Comparison of ENCODE assay signal across 1 cellular context in the genomic region with DNA sequence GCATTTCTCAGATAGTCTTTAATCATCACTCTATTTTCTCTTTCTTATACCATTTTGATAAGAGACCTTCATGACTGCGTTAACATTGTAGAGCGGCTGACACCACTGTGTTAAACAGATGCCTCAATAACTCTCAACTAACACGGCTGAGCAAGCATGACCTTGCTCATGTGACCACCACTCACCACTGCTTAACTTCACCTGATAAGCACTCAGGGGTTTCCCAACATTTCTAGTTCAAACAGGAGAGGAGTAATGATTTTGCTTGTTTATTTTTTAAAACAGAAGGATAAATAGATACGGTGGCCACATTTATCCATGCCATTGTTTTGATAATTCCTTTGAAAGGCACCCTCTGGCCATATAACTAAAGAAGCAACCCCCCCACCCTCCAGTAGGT.
TF ChIP-seq lines count a peak whose summit lies in the region.

No MANE protein-coding gene starts in this region.

TF ChIP-seq in HepG2, 621 proteins besides CTCF, POLR2A, EP300 and RAD21:
- TF ChIP-seq ZNF510 (CRISPR knock-in tag; IDR thresholded peaks at IDR 0.05; ENCODE audit: low read depth) = no peak
- TF ChIP-seq, protein P1, sequence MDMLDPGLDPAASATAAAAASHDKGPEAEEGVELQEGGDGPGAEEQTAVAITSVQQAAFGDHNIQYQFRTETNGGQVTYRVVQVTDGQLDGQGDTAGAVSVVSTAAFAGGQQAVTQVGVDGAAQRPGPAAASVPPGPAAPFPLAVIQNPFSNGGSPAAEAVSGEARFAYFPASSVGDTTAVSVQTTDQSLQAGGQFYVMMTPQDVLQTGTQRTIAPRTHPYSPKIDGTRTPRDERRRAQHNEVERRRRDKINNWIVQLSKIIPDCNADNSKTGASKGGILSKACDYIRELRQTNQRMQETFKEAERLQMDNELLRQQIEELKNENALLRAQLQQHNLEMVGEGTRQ (IDR thresholded peaks at IDR 0.05; ENCODE audit: low read depth, low read length) = no peak
- TF ChIP-seq, protein P1 (CRISPR knock-in tag; IDR thresholded peaks at IDR 0.05; ENCODE audit: borderline replicate concordance) = no peak
TF ChIP-seq in HepG2: peak in this region for 0.
